11 cellular contexts compared by ENCODE assay signal in genomic region chr14:64266206-64266605, GRCh38. TPM values are rescaled to one million over a fixed set of nuclear protein-coding genes. Genes with fewer than 3 reads are reported as not detected.
A peak's percentile ranks its signal among the peaks of the same experiment; 100 is the strongest.
DNase-seq lines count a peak whose midpoint lies in the region; ATAC-seq and TF ChIP-seq lines count a peak whose summit lies in the region.
"Had no signal": no experiment of that assay in that cellular context is flagged by ENCODE, and none has a peak within 500 bp of the region (broad histone marks: within the 10 kb centered on the region; RNA-seq: fewer than 3 reads in every experiment).

No MANE protein-coding gene starts in this region.

- ATAC-seq in GM19395 (IDR thresholded peaks at IDR 0.05; ENCODE audit: unreplicated experiment) = peak; percentile 61
- ATAC-seq in GM21737 (IDR thresholded peaks at IDR 0.05; ENCODE audit: unreplicated experiment) = no peak

- no peaks in the 10 kb centered on the region for H3K36me3 ChIP-seq in ACC112 (ENCODE audit: insufficient read depth, low read length)
- no peaks in the 10 kb centered on the region for H3K36me3 ChIP-seq in SK-N-MC (ENCODE audit: insufficient read depth, low read length)
- no peaks in the 10 kb centered on the region for H3K36me3 ChIP-seq in Peyer's patch

- H3K4me1 ChIP-seq in ACC112 (ENCODE audit: control insufficient read depth, insufficient read depth, low read length, unreplicated experiment) = peaks cover 9% of the 10 kb centered on the region
- no peaks in the 10 kb centered on the region for H3K4me1 ChIP-seq in Peyer's patch

- H3K79me2 ChIP-seq in ACC112 (ENCODE audit: control insufficient read depth, insufficient read depth, low read length, unreplicated experiment) = no peaks in the 10 kb centered on the region

- H2AFZ ChIP-seq in ACC112 (ENCODE audit: low read length, unreplicated experiment) = peak overlapping the region; percentile 100

- H3K27me3 ChIP-seq in ACC112 (ENCODE audit: insufficient read depth, low read length) (no peaks in the 10 kb centered on the region), Peyer's patch (no peaks in the 10 kb centered on the region)
- H3K27me3 ChIP-seq: dorsolateral prefrontal cortex had no signal

- no peak for TF ChIP-seq CTCF in Peyer's patch (IDR thresholded peaks at IDR 0.05)

- no peak overlapping the region for H3K9ac ChIP-seq in SK-N-MC (ENCODE audit: insufficient read length)

- H3K9me3 ChIP-seq in SK-N-MC (ENCODE audit: low read depth, low read length) (no peaks in the 10 kb centered on the region), Peyer's patch (no peaks in the 10 kb centered on the region)

- no peak for TF ChIP-seq POLR2A in Peyer's patch (IDR thresholded peaks at IDR 0.05)

- H3K4me3 ChIP-seq in ACC112 (ENCODE audit: low read depth, low read length) (peak overlapping the region; percentile 17; the same call in 1 of the 2 replicates), SK-N-MC (no peak overlapping the region), Peyer's patch (no peak overlapping the region)
- H3K4me3 ChIP-seq: dorsolateral prefrontal cortex had no signal

- H3K27ac ChIP-seq in ACC112 (ENCODE audit: low read depth, low read length) = peak overlapping the region; percentile 37; the same call in 1 of the 2 replicates
- H3K27ac ChIP-seq in SK-N-MC = 0 out of 2 replicates have a peak overlapping the region, but pooled peaks have one; percentile 49
- no peak overlapping the region for H3K27ac ChIP-seq in Peyer's patch
- H3K27ac ChIP-seq: dorsolateral prefrontal cortex had no signal

- DNase-seq in SK-N-MC (ENCODE audit: low read depth, low spot score) (no peak), fibroblast of peridontal ligament (ENCODE audit: extremely low read depth) (peak; percentile 64), NCI-H510A (lab: John Stamatoyannopoulos, UW) (no peak), Peyer's patch (no peak), NCI-H748 (lab: John Stamatoyannopoulos, UW; ENCODE audit: unreplicated experiment) (no peak)
- DNase-seq: activated CD4-positive, alpha-beta T cell treated with anti-CD3 and anti-CD28 coated beads, Interleukin-2, amount 50 U/mL, for 4 hours; dorsolateral prefrontal cortex; NCI-H345 had no signal

RNA-seq across cellular contexts. Expression of gene ESR2, which starts 28.0 kb away (rescaled TPM):
- total RNA-seq in Peyer's patch = 1 to 10 TPM in 2 of 4 donors, under 1 TPM in 1, not detected in 1; 0.66 to 6.6 (median 1.1) TPM

Comparison
In these comparisons a context has a peak if more than half of its experiments do, and no peak if none do; other contexts are left out.
1. H3K27ac ChIP-seq: peak in ACC112 (single experiment) and SK-N-MC (single experiment); none in Peyer's patch (0 of 4).